In the genomic region with DNA sequence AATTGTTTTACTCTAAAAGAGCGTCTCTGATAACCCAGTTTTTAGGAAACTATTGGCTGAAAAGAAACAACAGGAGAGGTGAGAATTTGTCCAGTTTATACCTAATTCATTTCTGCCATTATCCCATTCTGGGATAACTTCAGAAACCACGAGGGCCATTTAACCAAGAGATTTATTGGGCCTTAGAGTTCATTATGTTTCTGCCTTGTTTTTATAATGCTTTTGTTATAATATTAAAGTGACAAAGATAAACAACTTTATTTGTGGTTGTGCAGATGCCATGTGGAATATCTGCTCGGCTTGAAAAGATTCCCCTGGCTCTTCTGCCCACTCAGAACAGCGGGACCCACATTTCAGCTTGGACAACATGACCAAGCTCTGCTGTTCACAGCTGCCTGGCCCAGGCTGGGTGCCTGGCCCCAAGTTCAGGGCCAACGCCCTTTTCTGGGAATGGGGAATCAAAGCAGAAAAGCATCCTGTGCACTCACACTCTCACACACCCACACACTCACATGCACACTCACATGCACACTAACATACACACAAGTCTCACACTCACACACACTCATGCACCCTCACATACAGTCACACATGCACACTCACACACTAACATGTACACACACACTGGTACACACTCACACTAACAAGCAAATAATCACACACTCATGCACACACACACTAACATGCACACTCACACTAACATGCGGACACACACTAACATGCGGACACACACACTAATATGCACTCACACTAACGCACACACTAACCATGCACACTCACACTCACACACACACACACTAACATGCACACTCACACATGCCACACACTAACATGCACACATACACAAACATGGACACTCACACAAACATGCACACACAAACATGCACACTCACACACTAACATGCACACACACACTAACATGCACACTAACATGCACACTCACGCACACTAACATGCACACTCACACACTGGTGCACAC, we compare ENCODE assay signal across 1 cellular context.
TF ChIP-seq lines count a peak whose summit lies in the region.

No MANE protein-coding gene starts in this region.

TF ChIP-seq in GM12878, 131 proteins besides CTCF, POLR2A, EP300 and RAD21 (continued from another document):
- TF ChIP-seq, protein P1, sequence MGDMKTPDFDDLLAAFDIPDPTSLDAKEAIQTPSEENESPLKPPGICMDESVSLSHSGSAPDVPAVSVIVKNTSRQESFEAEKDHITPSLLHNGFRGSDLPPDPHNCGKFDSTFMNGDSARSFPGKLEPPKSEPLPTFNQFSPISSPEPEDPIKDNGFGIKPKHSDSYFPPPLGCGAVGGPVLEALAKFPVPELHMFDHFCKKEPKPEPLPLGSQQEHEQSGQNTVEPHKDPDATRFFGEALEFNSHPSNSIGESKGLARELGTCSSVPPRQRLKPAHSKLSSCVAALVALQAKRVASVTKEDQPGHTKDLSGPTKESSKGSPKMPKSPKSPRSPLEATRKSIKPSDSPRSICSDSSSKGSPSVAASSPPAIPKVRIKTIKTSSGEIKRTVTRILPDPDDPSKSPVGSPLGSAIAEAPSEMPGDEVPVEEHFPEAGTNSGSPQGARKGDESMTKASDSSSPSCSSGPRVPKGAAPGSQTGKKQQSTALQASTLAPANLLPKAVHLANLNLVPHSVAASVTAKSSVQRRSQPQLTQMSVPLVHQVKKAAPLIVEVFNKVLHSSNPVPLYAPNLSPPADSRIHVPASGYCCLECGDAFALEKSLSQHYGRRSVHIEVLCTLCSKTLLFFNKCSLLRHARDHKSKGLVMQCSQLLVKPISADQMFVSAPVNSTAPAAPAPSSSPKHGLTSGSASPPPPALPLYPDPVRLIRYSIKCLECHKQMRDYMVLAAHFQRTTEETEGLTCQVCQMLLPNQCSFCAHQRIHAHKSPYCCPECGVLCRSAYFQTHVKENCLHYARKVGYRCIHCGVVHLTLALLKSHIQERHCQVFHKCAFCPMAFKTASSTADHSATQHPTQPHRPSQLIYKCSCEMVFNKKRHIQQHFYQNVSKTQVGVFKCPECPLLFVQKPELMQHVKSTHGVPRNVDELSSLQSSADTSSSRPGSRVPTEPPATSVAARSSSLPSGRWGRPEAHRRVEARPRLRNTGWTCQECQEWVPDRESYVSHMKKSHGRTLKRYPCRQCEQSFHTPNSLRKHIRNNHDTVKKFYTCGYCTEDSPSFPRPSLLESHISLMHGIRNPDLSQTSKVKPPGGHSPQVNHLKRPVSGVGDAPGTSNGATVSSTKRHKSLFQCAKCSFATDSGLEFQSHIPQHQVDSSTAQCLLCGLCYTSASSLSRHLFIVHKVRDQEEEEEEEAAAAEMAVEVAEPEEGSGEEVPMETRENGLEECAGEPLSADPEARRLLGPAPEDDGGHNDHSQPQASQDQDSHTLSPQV (IDR thresholded peaks at IDR 0.05) = no peak
- no peak for TF ChIP-seq HDAC6 (IDR thresholded peaks at IDR 0.05; ENCODE audit: unreplicated experiment)
- no peak for TF ChIP-seq SIX5 (IDR thresholded peaks at IDR 0.05; ENCODE audit: low read depth, low read length, severe bottlenecking)
- peak; percentile 57; the same call in 1 of the 2 replicates for TF ChIP-seq NBN (IDR thresholded peaks at IDR 0.05)
- TF ChIP-seq POLR2AphosphoS5 (IDR thresholded peaks at IDR 0.05; ENCODE audit: low read length) = no peak
- TF ChIP-seq JUNB (IDR thresholded peaks at IDR 0.05) = no peak
- TF ChIP-seq SIN3A (IDR thresholded peaks at IDR 0.05; ENCODE audit: low read depth, low read length) = no peak
- TF ChIP-seq, protein P2, sequence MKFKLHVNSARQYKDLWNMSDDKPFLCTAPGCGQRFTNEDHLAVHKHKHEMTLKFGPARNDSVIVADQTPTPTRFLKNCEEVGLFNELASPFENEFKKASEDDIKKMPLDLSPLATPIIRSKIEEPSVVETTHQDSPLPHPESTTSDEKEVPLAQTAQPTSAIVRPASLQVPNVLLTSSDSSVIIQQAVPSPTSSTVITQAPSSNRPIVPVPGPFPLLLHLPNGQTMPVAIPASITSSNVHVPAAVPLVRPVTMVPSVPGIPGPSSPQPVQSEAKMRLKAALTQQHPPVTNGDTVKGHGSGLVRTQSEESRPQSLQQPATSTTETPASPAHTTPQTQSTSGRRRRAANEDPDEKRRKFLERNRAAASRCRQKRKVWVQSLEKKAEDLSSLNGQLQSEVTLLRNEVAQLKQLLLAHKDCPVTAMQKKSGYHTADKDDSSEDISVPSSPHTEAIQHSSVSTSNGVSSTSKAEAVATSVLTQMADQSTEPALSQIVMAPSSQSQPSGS (IDR thresholded peaks at IDR 0.05; ENCODE audit: low read length) = no peak
- TF ChIP-seq, protein P3, sequence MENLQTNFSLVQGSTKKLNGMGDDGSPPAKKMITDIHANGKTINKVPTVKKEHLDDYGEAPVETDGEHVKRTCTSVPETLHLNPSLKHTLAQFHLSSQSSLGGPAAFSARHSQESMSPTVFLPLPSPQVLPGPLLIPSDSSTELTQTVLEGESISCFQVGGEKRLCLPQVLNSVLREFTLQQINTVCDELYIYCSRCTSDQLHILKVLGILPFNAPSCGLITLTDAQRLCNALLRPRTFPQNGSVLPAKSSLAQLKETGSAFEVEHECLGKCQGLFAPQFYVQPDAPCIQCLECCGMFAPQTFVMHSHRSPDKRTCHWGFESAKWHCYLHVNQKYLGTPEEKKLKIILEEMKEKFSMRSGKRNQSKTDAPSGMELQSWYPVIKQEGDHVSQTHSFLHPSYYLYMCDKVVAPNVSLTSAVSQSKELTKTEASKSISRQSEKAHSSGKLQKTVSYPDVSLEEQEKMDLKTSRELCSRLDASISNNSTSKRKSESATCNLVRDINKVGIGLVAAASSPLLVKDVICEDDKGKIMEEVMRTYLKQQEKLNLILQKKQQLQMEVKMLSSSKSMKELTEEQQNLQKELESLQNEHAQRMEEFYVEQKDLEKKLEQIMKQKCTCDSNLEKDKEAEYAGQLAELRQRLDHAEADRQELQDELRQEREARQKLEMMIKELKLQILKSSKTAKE (IDR thresholded peaks at IDR 0.05; ENCODE audit: low read depth, poor library complexity, severe bottlenecking) = no peak
- no peak for TF ChIP-seq CREM (IDR thresholded peaks at IDR 0.05; ENCODE audit: low read depth)
- TF ChIP-seq FOXK2 (IDR thresholded peaks at IDR 0.05) = no peak
- no peak for TF ChIP-seq WRNIP1 (IDR thresholded peaks at IDR 0.05; ENCODE audit: borderline replicate concordance, low read depth, low read length)
- no peak for TF ChIP-seq SPI1 (IDR thresholded peaks at IDR 0.05; ENCODE audit: borderline replicate concordance, insufficient read depth, low read depth, low read length)
- no peak for TF ChIP-seq IKZF1 (conservative IDR thresholded peaks at IDR 0.05)
- no peak for TF ChIP-seq JUND (IDR thresholded peaks at IDR 0.05; ENCODE audit: low read depth, low read length)
- no peak for TF ChIP-seq NFYA (IDR thresholded peaks at IDR 0.05; ENCODE audit: borderline replicate concordance, low read depth, low read length)
- peak; percentile 61; the same call in 1 of the 2 replicates for TF ChIP-seq TARDBP (IDR thresholded peaks at IDR 0.05; ENCODE audit: borderline replicate concordance)
- no peak for TF ChIP-seq NFIC (IDR thresholded peaks at IDR 0.05; ENCODE audit: low read depth, low read length)
- TF ChIP-seq NR2C2 (IDR thresholded peaks at IDR 0.05; ENCODE audit: borderline replicate concordance, control insufficient read depth, insufficient read length, low read depth) = peak; percentile 55
- peak; percentile 98 for TF ChIP-seq HDGF (IDR thresholded peaks at IDR 0.05)
- TF ChIP-seq, protein P4, sequence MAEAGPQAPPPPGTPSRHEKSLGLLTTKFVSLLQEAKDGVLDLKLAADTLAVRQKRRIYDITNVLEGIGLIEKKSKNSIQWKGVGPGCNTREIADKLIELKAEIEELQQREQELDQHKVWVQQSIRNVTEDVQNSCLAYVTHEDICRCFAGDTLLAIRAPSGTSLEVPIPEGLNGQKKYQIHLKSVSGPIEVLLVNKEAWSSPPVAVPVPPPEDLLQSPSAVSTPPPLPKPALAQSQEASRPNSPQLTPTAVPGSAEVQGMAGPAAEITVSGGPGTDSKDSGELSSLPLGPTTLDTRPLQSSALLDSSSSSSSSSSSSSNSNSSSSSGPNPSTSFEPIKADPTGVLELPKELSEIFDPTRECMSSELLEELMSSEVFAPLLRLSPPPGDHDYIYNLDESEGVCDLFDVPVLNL (IDR thresholded peaks at IDR 0.05; ENCODE audit: low read depth, low read length) = no peak
- no peak for TF ChIP-seq POLR2AphosphoS2 (IDR thresholded peaks at IDR 0.05; ENCODE audit: low read depth, low read length)
